8 cellular contexts compared by ENCODE assay signal in genomic region chr1:47755368-47755990, GRCh38.
DNase-seq lines count a peak whose midpoint lies in the region; ATAC-seq and TF ChIP-seq lines count a peak whose summit lies in the region.

No MANE protein-coding gene starts in this region.

- 84 to 89% (median 85%) methylated on average over 6 to 7 of the region's 7 CpGs for WGBS in heart left ventricle, 4 donors

- peaks cover 0 to 11% (median 0%) of the 10 kb centered on the region in 12 donors for H3K4me1 ChIP-seq in heart left ventricle

- H3K4me3 ChIP-seq in heart left ventricle: no peak overlapping the region
- no peak overlapping the region for H3K4me3 ChIP-seq in Jurkat, Clone E6-1 (ENCODE audit: low read length)
- H3K4me3 ChIP-seq in fibroblast of villous mesenchyme (ENCODE audit: low read depth, low read length): no peak overlapping the region

- intact Hi-C loops in heart left ventricle (cut with DNase I): loop anchor here in 1 of 10 donors (10.0 kb wide), 1 partner anchor 59 kb away; no protein-coding TSS in a partner anchor
- intact Hi-C loops in Right ventricle myocardium superior (cut with DNase I): no loop called here

- no peaks in the 10 kb centered on the region for H3K9me3 ChIP-seq in heart left ventricle

- H3K27me3 ChIP-seq in heart left ventricle: peaks cover 0 to 6% (median 0%) of the 10 kb centered on the region in 9 donors

- no peak overlapping the region for H3K27ac ChIP-seq in heart left ventricle

- ATAC-seq in heart left ventricle: no peak
- no peak for ATAC-seq in Right ventricle myocardium superior (ENCODE audit: poor library complexity)
- ATAC-seq in HG03521 (IDR thresholded peaks at IDR 0.05; ENCODE audit: unreplicated experiment): no peak

- no peaks in the 10 kb centered on the region for H3K36me3 ChIP-seq in heart left ventricle

- TF ChIP-seq CTCF in heart left ventricle (IDR thresholded peaks at IDR 0.05) (peak in 10 of 12 donors; percentile 9 to 61 (median 30)), fibroblast of villous mesenchyme (IDR thresholded peaks at IDR 0.05; ENCODE audit: insufficient read depth, low read depth, low read length) (peak; percentile 50)

- TF ChIP-seq POLR2A in heart left ventricle (IDR thresholded peaks at IDR 0.05): no peak

- DNase-seq in heart left ventricle (no peak), Right ventricle myocardium superior (no peak), fibroblast of villous mesenchyme (ENCODE audit: low read depth) (no peak), GDM1 (lab: John Stamatoyannopoulos, UW) (no peak)
- peak; percentile 31 for DNase-seq in Jurkat, Clone E6-1 (ENCODE audit: low read depth, low spot score)
- peak; percentile 2 to 13 for DNase-seq in activated CD8-positive, alpha-beta memory T cell treated with anti-CD3 and anti-CD28 coated beads for 4 hours (ENCODE audit: low read depth in 2 of 2)
- peak; percentile 54 for DNase-seq in stimulated activated CD4-positive, alpha-beta T cell treated with anti-CD3 and anti-CD28 coated beads, Interleukin-4, amount 100 ng/mL, for 1 hour

Comparison
In these comparisons a context has a peak if more than half of its experiments do, and no peak if none do; other contexts are left out.
1. DNase-seq: peak in Jurkat, Clone E6-1 (single experiment), activated CD8-positive, alpha-beta memory T cell treated with anti-CD3 and anti-CD28 coated beads for 4 hours (2 of 2) and stimulated activated CD4-positive, alpha-beta T cell treated with anti-CD3 and anti-CD28 coated beads, Interleukin-4, amount 100 ng/mL, for 1 hour (single experiment); none in heart left ventricle (0 of 5), Right ventricle myocardium superior (single experiment), fibroblast of villous mesenchyme (single experiment) and GDM1 (single experiment).